Comparison of ENCODE assay signal across 8 cellular contexts in the genomic region with DNA sequence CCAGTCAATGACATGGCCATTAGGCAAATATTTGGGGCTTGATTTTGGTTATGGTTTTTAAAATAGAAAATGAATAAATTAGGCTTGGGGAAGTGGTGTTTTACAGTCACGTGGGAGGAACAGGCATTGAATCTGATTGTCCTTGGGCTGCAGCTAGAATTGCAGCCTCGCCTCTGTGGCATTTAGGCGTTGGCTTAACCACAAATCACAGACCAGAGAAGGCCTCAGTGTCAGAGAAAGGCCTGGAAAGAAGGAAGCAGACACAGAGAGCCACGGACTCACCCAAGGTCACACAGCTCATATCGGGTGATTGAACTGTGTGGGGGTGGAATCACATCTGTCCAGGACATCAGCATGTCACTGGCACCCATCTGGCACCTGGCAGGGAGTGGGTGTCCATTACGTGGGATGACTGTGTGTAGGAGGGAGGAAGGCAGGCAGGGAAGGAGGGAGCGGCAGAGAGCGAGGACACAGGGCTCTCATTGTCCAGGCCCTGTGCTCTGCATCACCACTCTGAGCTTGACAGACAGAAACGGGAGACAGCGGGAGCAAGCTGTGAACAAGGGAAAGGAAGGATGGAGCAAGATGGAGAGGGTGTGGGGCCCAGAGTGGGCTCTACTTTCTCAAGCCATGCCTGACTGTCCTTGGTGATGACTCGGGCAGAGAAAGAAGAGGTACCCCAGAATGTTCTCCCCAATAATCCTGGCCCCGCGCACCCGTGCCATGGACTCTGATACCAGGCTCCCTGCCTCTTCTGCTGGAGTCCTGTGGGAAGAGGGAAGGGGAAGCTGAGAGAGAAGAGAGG.
DNase-seq lines count a peak whose midpoint lies in the region; ATAC-seq and TF ChIP-seq lines count a peak whose summit lies in the region.

No MANE protein-coding gene starts in this region.

- peak overlapping the region; percentile 22; the same call in 1 of the 2 replicates for H3K27ac ChIP-seq in HUES64 (ENCODE audit: low read depth, low read length)
- peak overlapping the region; percentile 51 for H3K27ac ChIP-seq in lower lobe of right lung

- H3K9me3 ChIP-seq in HUES64 (ENCODE audit: insufficient read depth, low read depth, low read length) (no peaks in the 10 kb centered on the region), lower lobe of right lung (no peaks in the 10 kb centered on the region)

- DNase-seq in AG09309 (ENCODE audit: low read depth) (peak; percentile 21), MCF 10A (ENCODE audit: unreplicated experiment) (peak; percentile 54), lower lobe of right lung (no peak), hippocampal formation (lab: John Stamatoyannopoulos, UW) (no peak), T-helper 9 cell (no peak), activated T-cell treated with anti-CD3 and anti-CD28 coated beads for 4 hours (no peak)

- H3K4me3 Mint-ChIP-seq in MCF 10A (ENCODE audit: unreplicated experiment), result peak overlapping the region; percentile 71

- no peak overlapping the region for H3K4me3 ChIP-seq in AG09309 (ENCODE audit: control insufficient read depth, low read depth, low read length)
- no peak overlapping the region for H3K4me3 ChIP-seq in HUES64 (ENCODE audit: low read length)
- no peak overlapping the region for H3K4me3 ChIP-seq in lower lobe of right lung

- 48% methylated on average over 14 of the region's 14 CpGs for WGBS in HUES64

- H3K4me1 Mint-ChIP-seq in MCF 10A (ENCODE audit: insufficient read depth, unreplicated experiment), result peaks cover 36% of the 10 kb centered on the region

- intact Hi-C loops in MCF 10A (cut with micrococcal nuclease) (loop anchor here (1.0 to 2.0 kb wide), 2 partner anchors 189 to 230 kb away; no protein-coding TSS in a partner anchor), lower lobe of right lung (cut with DNase I) (no loop called here)

- H3K36me3 Mint-ChIP-seq in MCF 10A (ENCODE audit: insufficient read depth, unreplicated experiment), result peaks cover under 1% of the 10 kb centered on the region

- H3K9me3 Mint-ChIP-seq in MCF 10A (ENCODE audit: unreplicated experiment), result no peaks in the 10 kb centered on the region

- H3K36me3 ChIP-seq in HUES64 (ENCODE audit: insufficient read depth, low read length), result no peaks in the 10 kb centered on the region
- no peaks in the 10 kb centered on the region for H3K36me3 ChIP-seq in lower lobe of right lung

- H3K9ac ChIP-seq in HUES64 (ENCODE audit: low read depth, low read length), result no peak overlapping the region

- TF ChIP-seq CTCF in AG09309 (IDR thresholded peaks at IDR 0.05; ENCODE audit: control insufficient read depth, insufficient read depth, low read depth, low read length, missing control alignments) (no peak), MCF 10A (IDR thresholded peaks at IDR 0.05; ENCODE audit: unreplicated experiment) (no peak), lower lobe of right lung (IDR thresholded peaks at IDR 0.05) (no peak)

- BruUV-seq in MCF 10A (replicated peaks; lab: Mats Ljungman, UMichigan), result no TSS peak

- H3K27ac Mint-ChIP-seq in MCF 10A (ENCODE audit: low read depth, unreplicated experiment), result peak overlapping the region; percentile 82

- H3K27me3 Mint-ChIP-seq in MCF 10A (ENCODE audit: insufficient read depth, unreplicated experiment), result no peaks in the 10 kb centered on the region

- CTCF ChIA-PET in MCF 10A (lab: Yijun Ruan, JAX), result interaction anchor here (0.5 to 3.4 kb wide), 10 partner anchors 13 to 390 kb away, joined by 3 to 21 read pairs (median 4); partner anchors contain the start of gene FAM43A

- ATAC-seq in lower lobe of right lung (peak; percentile 25 to 73), HG02970 (IDR thresholded peaks at IDR 0.05; ENCODE audit: low FRiP score, unreplicated experiment) (no peak)

- POLR2A ChIA-PET in MCF 10A (lab: Yijun Ruan, JAX), result interaction anchor here (0.6 to 3.4 kb wide), 26 partner anchors 9 to 709 kb away, joined by 3 to 35 read pairs (median 5); partner anchors contain the start of genes FAM43A, LSG1, PPP1R2 and XXYLT1

- H3K4me1 ChIP-seq in HUES64 (ENCODE audit: insufficient read depth, low read length) (peaks cover 27% of the 10 kb centered on the region), lower lobe of right lung (peaks cover 28% of the 10 kb centered on the region)

- no peaks in the 10 kb centered on the region for H3K27me3 ChIP-seq in HUES64 (ENCODE audit: insufficient read depth, low read length)
- H3K27me3 ChIP-seq in lower lobe of right lung (ENCODE audit: low read depth), result no peaks in the 10 kb centered on the region

Comparison
In these comparisons a context has a peak if more than half of its experiments do, and no peak if none do; other contexts are left out.
1. DNase-seq: peak in AG09309 (single experiment) and MCF 10A (single experiment); none in lower lobe of right lung (single experiment), hippocampal formation (0 of 2), T-helper 9 cell (single experiment) and activated T-cell treated with anti-CD3 and anti-CD28 coated beads for 4 hours (single experiment).